In the genomic region with DNA sequence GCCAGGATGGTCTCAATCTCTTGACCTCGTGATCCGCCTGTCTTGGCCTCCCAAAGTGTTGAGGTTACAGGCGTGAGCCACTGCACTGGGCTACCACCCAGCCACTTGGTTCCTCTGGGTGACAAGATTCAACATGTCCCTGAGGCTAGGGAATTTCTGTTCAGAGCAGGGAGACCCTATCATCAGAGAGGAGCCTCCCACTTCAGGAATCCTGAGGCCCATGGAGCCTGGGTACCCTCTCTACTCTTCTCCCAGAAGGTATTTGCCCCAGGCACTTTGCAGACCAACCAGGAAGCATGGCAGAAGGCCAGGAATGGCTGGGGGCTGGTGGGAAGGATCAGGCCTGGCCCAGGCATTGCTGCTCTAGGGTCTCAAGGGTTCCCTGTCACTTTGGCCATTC, we compare ENCODE assay signal across 19 cellular contexts. TPM values are rescaled to one million over a fixed set of nuclear protein-coding genes. Genes with fewer than 3 reads are reported as not detected.
"Had no signal": no experiment of that assay in that cellular context is flagged by ENCODE, and none has a peak within 500 bp of the region (broad histone marks: within the 10 kb centered on the region; RNA-seq: fewer than 3 reads in every experiment).

No MANE protein-coding gene starts in this region.

RNA-seq across cellular contexts. Expression of gene SPDYE3, which starts 19.2 kb away (rescaled TPM):
- total RNA-seq: activated naive CD4-positive, alpha-beta T cell treated with anti-CD3 and anti-CD28 coated beads for 36 hours; activated naive CD4-positive, alpha-beta T cell treated with anti-CD3 and anti-CD28 coated beads, Interleukin-2, amount 50 U/mL, for 72 hours; activated naive CD8-positive, alpha-beta T cell treated with anti-CD3 and anti-CD28 coated beads for 36 hours; activated naive CD8-positive, alpha-beta T cell treated with anti-CD3 and anti-CD28 coated beads, Interleukin-2, amount 10 ng/mL, durations not matched to agents 7 days and 5 days; activated T-cell treated with anti-CD3 and anti-CD28 coated beads, Interleukin-2, amount 50 U/mL, for 4 hours; activated T-cell treated with anti-CD3 and anti-CD28 coated beads, Interleukin-2, amount 50 U/mL, for 72 hours; activated T-helper 1 cell treated with anti-CD3 and anti-CD28 coated beads, Interleukin-12 subunit alpha, Interleukin-12 subunit beta, Interleukin-2, Interleukin-4 antibody, amounts not matched to agents 30 ng/mL and 10 ng/mL and 1 ng/mL, durations not matched to agents 14 hours and 24 hours and 36 hours; activated T-helper 17 cell treated with anti-CD3 and anti-CD28 coated beads, Interleukin-2, amount 50 U/mL, for 72 hours; activated T-helper 2 cell treated with anti-CD3 and anti-CD28 coated beads, Interferon-gamma antibody, Interleukin-2, Interleukin-4, amounts not matched to agents 10 μg/mL and 5 μg/mL and 100 μg/mL, durations not matched to agents 14 hours and 24 hours and 36 hours; adrenal gland; aorta; ascending aorta; astrocyte; body of pancreas; breast epithelium; cardiac muscle cell; cardiac septum; cerebellum; chondrocyte had no signal
- polyA plus RNA-seq: aorta had no signal
